In the genomic region with DNA sequence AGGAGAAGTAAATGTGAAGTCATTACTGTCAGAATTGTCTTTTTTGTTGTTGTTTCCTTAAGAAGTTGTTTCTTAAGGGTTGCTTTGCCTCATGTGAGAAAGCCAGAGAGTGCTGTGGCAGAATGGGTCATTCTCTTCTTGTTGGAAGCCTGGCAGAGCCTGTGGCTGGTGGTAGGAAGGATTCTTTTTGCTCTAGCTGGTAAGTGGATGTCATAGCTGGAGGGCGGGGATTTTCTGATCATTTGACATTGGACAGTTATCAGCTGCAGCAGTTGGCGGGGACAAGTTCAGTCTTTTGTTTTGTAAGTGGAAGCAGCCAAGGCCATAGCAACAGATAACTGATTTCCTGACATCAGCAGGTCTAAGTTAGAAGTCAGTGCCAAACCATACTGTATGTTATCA, we compare ENCODE assay signal across 1 cellular context.
A peak's percentile ranks its signal among the peaks of the same experiment; 100 is the strongest.
TF ChIP-seq lines count a peak whose summit lies in the region.

No MANE protein-coding gene starts in this region.

TF ChIP-seq in HepG2, 621 proteins besides CTCF, POLR2A, EP300 and RAD21 (continued from another document and continues in another):
- no peak for TF ChIP-seq SRSF4 (IDR thresholded peaks at IDR 0.05; ENCODE audit: low read depth, low read length, poor library complexity, severe bottlenecking)
- no peak for TF ChIP-seq HOXA9 (CRISPR knock-in tag; IDR thresholded peaks at IDR 0.05; ENCODE audit: borderline replicate concordance)
- 0 out of 2 replicates have a peak, but pooled peaks have one; percentile 15 for TF ChIP-seq CBFB (CRISPR knock-in tag; IDR thresholded peaks at IDR 0.05)
- TF ChIP-seq GABPB1 (CRISPR knock-in tag; IDR thresholded peaks at IDR 0.05): no peak
- peak; percentile 55; the same call in 1 of the 2 replicates for TF ChIP-seq HDAC1 (CRISPR knock-in tag; IDR thresholded peaks at IDR 0.05)
- TF ChIP-seq AKAP8 (CRISPR knock-in tag; IDR thresholded peaks at IDR 0.05): no peak
- TF ChIP-seq MTA3 (CRISPR knock-in tag; IDR thresholded peaks at IDR 0.05): no peak
- no peak for TF ChIP-seq ZSCAN25 (CRISPR knock-in tag; IDR thresholded peaks at IDR 0.05)
- no peak for TF ChIP-seq ZNF569 (CRISPR knock-in tag; IDR thresholded peaks at IDR 0.05; ENCODE audit: borderline replicate concordance)
- TF ChIP-seq, protein P1, sequence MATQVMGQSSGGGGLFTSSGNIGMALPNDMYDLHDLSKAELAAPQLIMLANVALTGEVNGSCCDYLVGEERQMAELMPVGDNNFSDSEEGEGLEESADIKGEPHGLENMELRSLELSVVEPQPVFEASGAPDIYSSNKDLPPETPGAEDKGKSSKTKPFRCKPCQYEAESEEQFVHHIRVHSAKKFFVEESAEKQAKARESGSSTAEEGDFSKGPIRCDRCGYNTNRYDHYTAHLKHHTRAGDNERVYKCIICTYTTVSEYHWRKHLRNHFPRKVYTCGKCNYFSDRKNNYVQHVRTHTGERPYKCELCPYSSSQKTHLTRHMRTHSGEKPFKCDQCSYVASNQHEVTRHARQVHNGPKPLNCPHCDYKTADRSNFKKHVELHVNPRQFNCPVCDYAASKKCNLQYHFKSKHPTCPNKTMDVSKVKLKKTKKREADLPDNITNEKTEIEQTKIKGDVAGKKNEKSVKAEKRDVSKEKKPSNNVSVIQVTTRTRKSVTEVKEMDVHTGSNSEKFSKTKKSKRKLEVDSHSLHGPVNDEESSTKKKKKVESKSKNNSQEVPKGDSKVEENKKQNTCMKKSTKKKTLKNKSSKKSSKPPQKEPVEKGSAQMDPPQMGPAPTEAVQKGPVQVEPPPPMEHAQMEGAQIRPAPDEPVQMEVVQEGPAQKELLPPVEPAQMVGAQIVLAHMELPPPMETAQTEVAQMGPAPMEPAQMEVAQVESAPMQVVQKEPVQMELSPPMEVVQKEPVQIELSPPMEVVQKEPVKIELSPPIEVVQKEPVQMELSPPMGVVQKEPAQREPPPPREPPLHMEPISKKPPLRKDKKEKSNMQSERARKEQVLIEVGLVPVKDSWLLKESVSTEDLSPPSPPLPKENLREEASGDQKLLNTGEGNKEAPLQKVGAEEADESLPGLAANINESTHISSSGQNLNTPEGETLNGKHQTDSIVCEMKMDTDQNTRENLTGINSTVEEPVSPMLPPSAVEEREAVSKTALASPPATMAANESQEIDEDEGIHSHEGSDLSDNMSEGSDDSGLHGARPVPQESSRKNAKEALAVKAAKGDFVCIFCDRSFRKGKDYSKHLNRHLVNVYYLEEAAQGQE (IDR thresholded peaks at IDR 0.05; ENCODE audit: borderline replicate concordance in 1 of 2, low read depth in 1 of 2, low read length in 2 of 2): no peak
- TF ChIP-seq, protein P2, sequence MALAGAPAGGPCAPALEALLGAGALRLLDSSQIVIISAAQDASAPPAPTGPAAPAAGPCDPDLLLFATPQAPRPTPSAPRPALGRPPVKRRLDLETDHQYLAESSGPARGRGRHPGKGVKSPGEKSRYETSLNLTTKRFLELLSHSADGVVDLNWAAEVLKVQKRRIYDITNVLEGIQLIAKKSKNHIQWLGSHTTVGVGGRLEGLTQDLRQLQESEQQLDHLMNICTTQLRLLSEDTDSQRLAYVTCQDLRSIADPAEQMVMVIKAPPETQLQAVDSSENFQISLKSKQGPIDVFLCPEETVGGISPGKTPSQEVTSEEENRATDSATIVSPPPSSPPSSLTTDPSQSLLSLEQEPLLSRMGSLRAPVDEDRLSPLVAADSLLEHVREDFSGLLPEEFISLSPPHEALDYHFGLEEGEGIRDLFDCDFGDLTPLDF (CRISPR knock-in tag; IDR thresholded peaks at IDR 0.05): no peak
- TF ChIP-seq MIXL1 (CRISPR knock-in tag; IDR thresholded peaks at IDR 0.05): peak; percentile 44; the same call in 1 of the 2 replicates
- TF ChIP-seq NFE2L1 (CRISPR knock-in tag; IDR thresholded peaks at IDR 0.05; ENCODE audit: borderline replicate concordance): no peak
- TF ChIP-seq HMGA1 (CRISPR knock-in tag; conservative IDR thresholded peaks at IDR 0.05): no peak
- TF ChIP-seq, protein P3, sequence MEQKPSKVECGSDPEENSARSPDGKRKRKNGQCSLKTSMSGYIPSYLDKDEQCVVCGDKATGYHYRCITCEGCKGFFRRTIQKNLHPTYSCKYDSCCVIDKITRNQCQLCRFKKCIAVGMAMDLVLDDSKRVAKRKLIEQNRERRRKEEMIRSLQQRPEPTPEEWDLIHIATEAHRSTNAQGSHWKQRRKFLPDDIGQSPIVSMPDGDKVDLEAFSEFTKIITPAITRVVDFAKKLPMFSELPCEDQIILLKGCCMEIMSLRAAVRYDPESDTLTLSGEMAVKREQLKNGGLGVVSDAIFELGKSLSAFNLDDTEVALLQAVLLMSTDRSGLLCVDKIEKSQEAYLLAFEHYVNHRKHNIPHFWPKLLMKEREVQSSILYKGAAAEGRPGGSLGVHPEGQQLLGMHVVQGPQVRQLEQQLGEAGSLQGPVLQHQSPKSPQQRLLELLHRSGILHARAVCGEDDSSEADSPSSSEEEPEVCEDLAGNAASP (CRISPR knock-in tag; IDR thresholded peaks at IDR 0.05; ENCODE audit: borderline replicate concordance): no peak; the same call in 1 of the 2 replicates
- TF ChIP-seq FOXC1 (CRISPR knock-in tag; IDR thresholded peaks at IDR 0.05; ENCODE audit: borderline replicate concordance): no peak
- no peak for TF ChIP-seq GPN1 (CRISPR knock-in tag; IDR thresholded peaks at IDR 0.05; ENCODE audit: borderline replicate concordance)
- no peak for TF ChIP-seq ASH2L (IDR thresholded peaks at IDR 0.05; ENCODE audit: insufficient read length, low read depth, low read length)
- no peak for TF ChIP-seq ZNF776 (CRISPR knock-in tag; IDR thresholded peaks at IDR 0.05)
- peak; percentile 82 for TF ChIP-seq NCOA2 (CRISPR knock-in tag; IDR thresholded peaks at IDR 0.05)
- no peak; the same call in 1 of the 2 replicates for TF ChIP-seq SMAD3 (CRISPR knock-in tag; IDR thresholded peaks at IDR 0.05)
- TF ChIP-seq, protein P4, sequence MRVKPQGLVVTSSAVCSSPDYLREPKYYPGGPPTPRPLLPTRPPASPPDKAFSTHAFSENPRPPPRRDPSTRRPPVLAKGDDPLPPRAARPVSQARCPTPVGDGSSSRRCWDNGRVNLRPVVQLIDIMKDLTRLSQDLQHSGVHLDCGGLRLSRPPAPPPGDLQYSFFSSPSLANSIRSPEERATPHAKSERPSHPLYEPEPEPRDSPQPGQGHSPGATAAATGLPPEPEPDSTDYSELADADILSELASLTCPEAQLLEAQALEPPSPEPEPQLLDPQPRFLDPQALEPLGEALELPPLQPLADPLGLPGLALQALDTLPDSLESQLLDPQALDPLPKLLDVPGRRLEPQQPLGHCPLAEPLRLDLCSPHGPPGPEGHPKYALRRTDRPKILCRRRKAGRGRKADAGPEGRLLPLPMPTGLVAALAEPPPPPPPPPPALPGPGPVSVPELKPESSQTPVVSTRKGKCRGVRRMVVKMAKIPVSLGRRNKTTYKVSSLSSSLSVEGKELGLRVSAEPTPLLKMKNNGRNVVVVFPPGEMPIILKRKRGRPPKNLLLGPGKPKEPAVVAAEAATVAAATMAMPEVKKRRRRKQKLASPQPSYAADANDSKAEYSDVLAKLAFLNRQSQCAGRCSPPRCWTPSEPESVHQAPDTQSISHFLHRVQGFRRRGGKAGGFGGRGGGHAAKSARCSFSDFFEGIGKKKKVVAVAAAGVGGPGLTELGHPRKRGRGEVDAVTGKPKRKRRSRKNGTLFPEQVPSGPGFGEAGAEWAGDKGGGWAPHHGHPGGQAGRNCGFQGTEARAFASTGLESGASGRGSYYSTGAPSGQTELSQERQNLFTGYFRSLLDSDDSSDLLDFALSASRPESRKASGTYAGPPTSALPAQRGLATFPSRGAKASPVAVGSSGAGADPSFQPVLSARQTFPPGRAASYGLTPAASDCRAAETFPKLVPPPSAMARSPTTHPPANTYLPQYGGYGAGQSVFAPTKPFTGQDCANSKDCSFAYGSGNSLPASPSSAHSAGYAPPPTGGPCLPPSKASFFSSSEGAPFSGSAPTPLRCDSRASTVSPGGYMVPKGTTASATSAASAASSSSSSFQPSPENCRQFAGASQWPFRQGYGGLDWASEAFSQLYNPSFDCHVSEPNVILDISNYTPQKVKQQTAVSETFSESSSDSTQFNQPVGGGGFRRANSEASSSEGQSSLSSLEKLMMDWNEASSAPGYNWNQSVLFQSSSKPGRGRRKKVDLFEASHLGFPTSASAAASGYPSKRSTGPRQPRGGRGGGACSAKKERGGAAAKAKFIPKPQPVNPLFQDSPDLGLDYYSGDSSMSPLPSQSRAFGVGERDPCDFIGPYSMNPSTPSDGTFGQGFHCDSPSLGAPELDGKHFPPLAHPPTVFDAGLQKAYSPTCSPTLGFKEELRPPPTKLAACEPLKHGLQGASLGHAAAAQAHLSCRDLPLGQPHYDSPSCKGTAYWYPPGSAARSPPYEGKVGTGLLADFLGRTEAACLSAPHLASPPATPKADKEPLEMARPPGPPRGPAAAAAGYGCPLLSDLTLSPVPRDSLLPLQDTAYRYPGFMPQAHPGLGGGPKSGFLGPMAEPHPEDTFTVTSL (CRISPR knock-in tag; IDR thresholded peaks at IDR 0.05; ENCODE audit: borderline replicate concordance): peak; percentile 45; the same call in 1 of the 2 replicates
- TF ChIP-seq, protein P5, sequence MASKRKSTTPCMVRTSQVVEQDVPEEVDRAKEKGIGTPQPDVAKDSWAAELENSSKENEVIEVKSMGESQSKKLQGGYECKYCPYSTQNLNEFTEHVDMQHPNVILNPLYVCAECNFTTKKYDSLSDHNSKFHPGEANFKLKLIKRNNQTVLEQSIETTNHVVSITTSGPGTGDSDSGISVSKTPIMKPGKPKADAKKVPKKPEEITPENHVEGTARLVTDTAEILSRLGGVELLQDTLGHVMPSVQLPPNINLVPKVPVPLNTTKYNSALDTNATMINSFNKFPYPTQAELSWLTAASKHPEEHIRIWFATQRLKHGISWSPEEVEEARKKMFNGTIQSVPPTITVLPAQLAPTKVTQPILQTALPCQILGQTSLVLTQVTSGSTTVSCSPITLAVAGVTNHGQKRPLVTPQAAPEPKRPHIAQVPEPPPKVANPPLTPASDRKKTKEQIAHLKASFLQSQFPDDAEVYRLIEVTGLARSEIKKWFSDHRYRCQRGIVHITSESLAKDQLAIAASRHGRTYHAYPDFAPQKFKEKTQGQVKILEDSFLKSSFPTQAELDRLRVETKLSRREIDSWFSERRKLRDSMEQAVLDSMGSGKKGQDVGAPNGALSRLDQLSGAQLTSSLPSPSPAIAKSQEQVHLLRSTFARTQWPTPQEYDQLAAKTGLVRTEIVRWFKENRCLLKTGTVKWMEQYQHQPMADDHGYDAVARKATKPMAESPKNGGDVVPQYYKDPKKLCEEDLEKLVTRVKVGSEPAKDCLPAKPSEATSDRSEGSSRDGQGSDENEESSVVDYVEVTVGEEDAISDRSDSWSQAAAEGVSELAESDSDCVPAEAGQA (IDR thresholded peaks at IDR 0.05; ENCODE audit: low read depth): no peak
- TF ChIP-seq, protein P5 (CRISPR knock-in tag; IDR thresholded peaks at IDR 0.05; ENCODE audit: borderline replicate concordance): no peak
- TF ChIP-seq ZSCAN12 (CRISPR knock-in tag; IDR thresholded peaks at IDR 0.05): no peak
- no peak for TF ChIP-seq LCORL (IDR thresholded peaks at IDR 0.05)
- TF ChIP-seq LCORL (CRISPR knock-in tag; IDR thresholded peaks at IDR 0.05): no peak
- TF ChIP-seq ZNF256 (CRISPR knock-in tag; conservative IDR thresholded peaks at IDR 0.05): no peak
- no peak; the same call in 1 of the 2 replicates for TF ChIP-seq ZNF292 (CRISPR knock-in tag; IDR thresholded peaks at IDR 0.05; ENCODE audit: borderline replicate concordance, low read depth)
- TF ChIP-seq SPEN (CRISPR knock-in tag; IDR thresholded peaks at IDR 0.05; ENCODE audit: low read depth): no peak
- no peak for TF ChIP-seq SIN3A (IDR thresholded peaks at IDR 0.05; ENCODE audit: borderline replicate concordance, low read depth, low read length)
- no peak for TF ChIP-seq ZNF496 (CRISPR knock-in tag; IDR thresholded peaks at IDR 0.05; ENCODE audit: insufficient replicate concordance)
- no peak for TF ChIP-seq STAT5B (CRISPR knock-in tag; IDR thresholded peaks at IDR 0.05)
- TF ChIP-seq KLF16 (CRISPR knock-in tag; IDR thresholded peaks at IDR 0.05): no peak
